In genomic region chr11:11657101-11657935, GRCh38 we compare ENCODE assay signal across 33 cellular contexts.
"Had no signal": no experiment of that assay in that cellular context is flagged by ENCODE, and none has a peak within 500 bp of the region (broad histone marks: within the 10 kb centered on the region; RNA-seq: fewer than 3 reads in every experiment).

No MANE protein-coding gene starts in this region.

- DNase-seq: activated CD4-positive, alpha-beta T cell treated with anti-CD3 and anti-CD28 coated beads for 4 hours; activated CD4-positive, alpha-beta T cell treated with anti-CD3 and anti-CD28 coated beads, Interleukin-2, amount 50 U/mL, for 4 hours; activated CD8-positive, alpha-beta memory T cell treated with anti-CD3 and anti-CD28 coated beads for 24 hours; activated gamma-delta T cell; activated naive CD4-positive, alpha-beta T cell treated with anti-CD3 and anti-CD28 coated beads, Interleukin-2, amount 10 ng/mL, durations not matched to agents 7 days and 5 days; activated naive CD8-positive, alpha-beta T cell treated with anti-CD3 and anti-CD28 coated beads, Interleukin-2, amount 10 ng/mL, durations not matched to agents 7 days and 5 days; activated T-cell treated with anti-CD3 and anti-CD28 coated beads, Interleukin-2, amount 50 U/mL, for 1 hour; cortex of kidney; esophagus squamous epithelium; foreskin melanocyte; islet precursor cell; left cardiac atrium; left ventricle myocardium superior; naive B cell; nephron progenitor cell; stimulated activated CD4-positive, alpha-beta T cell treated with anti-CD3 and anti-CD28 coated beads, Interleukin-12 subunit alpha, Interleukin-12 subunit beta, amount 100 ng/mL, for 4 hours; stimulated activated CD4-positive, alpha-beta T cell treated with anti-CD3 and anti-CD28 coated beads, Interleukin-4, amount 100 ng/mL, for 1 hour; stimulated activated naive CD8-positive, alpha-beta T cell treated with anti-CD3 and anti-CD28 coated beads, Interleukin-15, Interleukin-2, amounts not matched to agents 100 U/mL and 50 U/mL, for 24 hours; T-helper 9 cell had no signal

- H3K27me3 ChIP-seq: ascending aorta, esophagus squamous epithelium had no signal

- H3K4me3 ChIP-seq: ascending aorta, cardiac muscle cell, esophagus squamous epithelium, hepatocyte, skin epidermis, thoracic aorta had no signal

- H3K27ac ChIP-seq: ascending aorta, cardiac muscle cell, epithelial cell of prostate, esophagus squamous epithelium, hepatocyte, neutrophil, skin epidermis, thoracic aorta, VCaP had no signal

- H3K4me1 ChIP-seq: ascending aorta, esophagus squamous epithelium had no signal

- H3K9me3 ChIP-seq: ascending aorta, esophagus squamous epithelium, neutrophil, thoracic aorta had no signal

- H3K4me1 Mint-ChIP-seq: activated naive CD4-positive, alpha-beta T cell treated with anti-CD3 and anti-CD28 coated beads, Interleukin-2, amount 10 ng/mL, durations not matched to agents 7 days and 5 days; activated naive CD8-positive, alpha-beta T cell treated with anti-CD3 and anti-CD28 coated beads, Interleukin-2, amount 10 ng/mL, durations not matched to agents 7 days and 5 days; mesothelial cell of epicardium; naive B cell had no signal

- ATAC-seq: left cardiac atrium; left ventricle myocardium superior; sciatic nerve; stimulated activated naive CD8-positive, alpha-beta T cell treated with anti-CD3 and anti-CD28 coated beads, Interleukin-15, Interleukin-2, amounts not matched to agents 100 U/mL and 50 U/mL, for 24 hours had no signal

- H3K9me3 Mint-ChIP-seq: activated naive CD4-positive, alpha-beta T cell treated with anti-CD3 and anti-CD28 coated beads, Interleukin-2, amount 10 ng/mL, durations not matched to agents 7 days and 5 days; activated naive CD8-positive, alpha-beta T cell treated with anti-CD3 and anti-CD28 coated beads, Interleukin-2, amount 10 ng/mL, durations not matched to agents 7 days and 5 days; activated T-helper 1 cell treated with anti-CD3 and anti-CD28 coated beads, Interleukin-12 subunit alpha, Interleukin-12 subunit beta, Interleukin-2, Interleukin-4 antibody, amounts not matched to agents 30 ng/mL and 10 ng/mL and 1 ng/mL, durations not matched to agents 14 hours and 24 hours and 36 hours; mesothelial cell of epicardium; naive B cell; nephron progenitor cell; T-helper 1 cell treated with Interleukin-12 subunit alpha and Interleukin-12 subunit beta and Interleukin-4 antibody, amounts not matched to agents 30 μg/mL and 1 μg/mL, for 36 hours; type B pancreatic cell had no signal

- H3K27ac Mint-ChIP-seq: activated naive CD4-positive, alpha-beta T cell treated with anti-CD3 and anti-CD28 coated beads, Interleukin-2, amount 10 ng/mL, durations not matched to agents 7 days and 5 days; activated naive CD8-positive, alpha-beta T cell treated with anti-CD3 and anti-CD28 coated beads, Interleukin-2, amount 10 ng/mL, durations not matched to agents 7 days and 5 days; activated T-helper 1 cell treated with anti-CD3 and anti-CD28 coated beads, Interleukin-12 subunit alpha, Interleukin-12 subunit beta, Interleukin-2, Interleukin-4 antibody, amounts not matched to agents 30 ng/mL and 10 ng/mL and 1 ng/mL, durations not matched to agents 14 hours and 24 hours and 36 hours; brain; mesothelial cell of epicardium; naive B cell; nephron progenitor cell; T-helper 1 cell treated with Interleukin-12 subunit alpha and Interleukin-12 subunit beta and Interleukin-4 antibody, amounts not matched to agents 30 μg/mL and 1 μg/mL, for 36 hours; type B pancreatic cell had no signal

- H3K36me3 Mint-ChIP-seq: activated naive CD4-positive, alpha-beta T cell treated with anti-CD3 and anti-CD28 coated beads, Interleukin-2, amount 10 ng/mL, durations not matched to agents 7 days and 5 days; activated naive CD8-positive, alpha-beta T cell treated with anti-CD3 and anti-CD28 coated beads, Interleukin-2, amount 10 ng/mL, durations not matched to agents 7 days and 5 days; brain; mesothelial cell of epicardium; naive B cell; type B pancreatic cell had no signal

- H3K36me3 ChIP-seq: ascending aorta, cardiac muscle cell, esophagus squamous epithelium, neutrophil, thoracic aorta had no signal

- H3K4me3 Mint-ChIP-seq: activated naive CD4-positive, alpha-beta T cell treated with anti-CD3 and anti-CD28 coated beads, Interleukin-2, amount 10 ng/mL, durations not matched to agents 7 days and 5 days; activated naive CD8-positive, alpha-beta T cell treated with anti-CD3 and anti-CD28 coated beads, Interleukin-2, amount 10 ng/mL, durations not matched to agents 7 days and 5 days; activated T-helper 1 cell treated with anti-CD3 and anti-CD28 coated beads, Interleukin-12 subunit alpha, Interleukin-12 subunit beta, Interleukin-2, Interleukin-4 antibody, amounts not matched to agents 30 ng/mL and 10 ng/mL and 1 ng/mL, durations not matched to agents 14 hours and 24 hours and 36 hours; brain; mesothelial cell of epicardium; naive B cell; nephron progenitor cell; T-helper 1 cell treated with Interleukin-12 subunit alpha and Interleukin-12 subunit beta and Interleukin-4 antibody, amounts not matched to agents 30 μg/mL and 1 μg/mL, for 36 hours; type B pancreatic cell had no signal
